ENCODE assay signal across 8 cellular contexts in the genomic region with DNA sequence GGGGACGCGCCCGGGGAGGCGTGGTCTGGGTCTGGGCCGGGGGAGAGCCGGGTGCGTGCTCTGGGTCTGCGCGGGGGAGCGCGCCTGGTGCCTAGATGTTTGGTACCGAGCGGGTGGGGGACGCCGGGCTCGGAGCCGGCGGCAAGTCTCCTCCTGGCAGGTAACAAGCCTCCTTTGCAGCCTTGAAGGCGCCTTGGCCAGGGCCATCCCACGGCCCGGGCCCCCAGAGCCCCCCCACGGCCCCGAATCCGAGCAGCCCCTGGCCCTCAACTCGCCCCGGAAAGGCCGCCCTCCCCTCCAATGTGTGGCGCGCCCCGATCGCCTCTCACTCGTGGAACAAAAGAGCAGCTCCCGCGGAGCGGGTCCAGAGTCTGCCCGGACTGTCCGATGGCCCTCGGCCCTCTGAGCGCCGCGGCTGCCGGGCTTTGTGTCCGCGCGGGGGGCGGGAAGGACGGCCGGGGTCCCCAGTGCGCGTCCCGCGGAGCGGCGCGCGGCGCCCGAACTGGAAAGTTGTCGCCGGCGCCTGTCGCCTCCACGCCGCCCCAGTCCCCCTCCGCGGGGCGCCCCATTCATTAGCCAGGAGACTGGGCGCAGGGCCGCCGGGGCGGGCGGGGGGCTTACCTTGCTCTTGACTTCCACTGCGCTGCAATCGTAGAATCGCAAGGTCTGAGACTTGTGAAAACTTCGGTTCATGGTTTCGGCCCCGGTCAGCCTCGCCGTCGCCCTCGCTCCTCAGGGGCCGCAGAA. TPM values are rescaled to one million over a fixed set of nuclear protein-coding genes. Genes with fewer than 3 reads are reported as not detected.
DNase-seq lines count a peak whose midpoint lies in the region; ATAC-seq and TF ChIP-seq lines count a peak whose summit lies in the region.

No MANE protein-coding gene starts in this region.

- ATAC-seq in HG02981 (IDR thresholded peaks at IDR 0.05; ENCODE audit: unreplicated experiment) (peak; percentile 38), T-cell (replicated peaks in 1 of 4) (peak in 3 of 4 experiments; percentile 42 to 53 (median 44))

- CTCF ChIA-PET in activated naive CD4-positive, alpha-beta T cell treated with anti-CD3 and anti-CD28 coated beads for 36 hours (lab: Charles Lee): no interaction called here
- CTCF ChIA-PET in T-cell (lab: Charles Lee): interaction anchor here in 1 of 2 donors (0.6 kb wide), 1 partner anchor 99 kb away, joined by 3 read pairs; no protein-coding TSS in a partner anchor

- H3K4me3 ChIP-seq in fibroblast of villous mesenchyme (ENCODE audit: low read depth, low read length) (peak overlapping the region; percentile 71), neutrophil (ENCODE audit: low read depth in 1 of 2, low read length in 1 of 2) (peak overlapping the region; percentile 37 to 57)

- no peaks in the 10 kb centered on the region for H3K9me3 ChIP-seq in neutrophil

- peak overlapping the region; percentile 12 for H3K4me3 Mint-ChIP-seq in activated naive CD4-positive, alpha-beta T cell treated with anti-CD3 and anti-CD28 coated beads for 36 hours
- H3K4me3 Mint-ChIP-seq in T-cell: peak overlapping the region; percentile 46 to 77 (median 47)

- H3K4me1 ChIP-seq in neutrophil (ENCODE audit: control insufficient read depth in 1 of 2, insufficient read depth in 1 of 2, low read depth in 1 of 2, low read length in 1 of 2): peaks cover 9 to 11% of the 10 kb centered on the region in 2 experiments

- no peak overlapping the region for H3K27ac ChIP-seq in neutrophil

- TF ChIP-seq CTCF in fibroblast of villous mesenchyme (IDR thresholded peaks at IDR 0.05; ENCODE audit: insufficient read depth, low read depth, low read length) (no peak), neutrophil (IDR thresholded peaks at IDR 0.05) (no peak)

- intact Hi-C loops in activated naive CD4-positive, alpha-beta T cell treated with anti-CD3 and anti-CD28 coated beads for 36 hours (cut with micrococcal nuclease): no loop called here

- POLR2A ChIA-PET in T-cell (lab: Charles Lee): no interaction called here

- no peaks in the 10 kb centered on the region for H3K36me3 Mint-ChIP-seq in activated naive CD4-positive, alpha-beta T cell treated with anti-CD3 and anti-CD28 coated beads for 36 hours (ENCODE audit: low read depth)
- no peaks in the 10 kb centered on the region for H3K36me3 Mint-ChIP-seq in T-cell

- no peak overlapping the region for H3K27ac Mint-ChIP-seq in activated naive CD4-positive, alpha-beta T cell treated with anti-CD3 and anti-CD28 coated beads for 36 hours
- no peak overlapping the region for H3K27ac Mint-ChIP-seq in T-cell

- H3K27me3 ChIP-seq in neutrophil: peaks cover 67% of the 10 kb centered on the region

- H3K4me1 Mint-ChIP-seq in activated naive CD4-positive, alpha-beta T cell treated with anti-CD3 and anti-CD28 coated beads for 36 hours (ENCODE audit: low read depth): peaks cover 4% of the 10 kb centered on the region
- H3K4me1 Mint-ChIP-seq in T-cell: peaks cover 5 to 9% (median 9%) of the 10 kb centered on the region in 3 donors

- no peak for DNase-seq in activated naive CD4-positive, alpha-beta T cell treated with anti-CD3 and anti-CD28 coated beads for 36 hours
- no peak for DNase-seq in activated naive CD4-positive, alpha-beta T cell (lab: John Stamatoyannopoulos, UW)
- DNase-seq in T-cell: peak in 4 of 34 experiments; percentile 5 to 19 (median 6)
- peak; percentile 6 for DNase-seq in fibroblast of villous mesenchyme (ENCODE audit: low read depth)
- no peak for DNase-seq in T1000 (lab: John Stamatoyannopoulos, UW)
- DNase-seq in hippocampal formation (lab: John Stamatoyannopoulos, UW): no peak

- peaks cover 36% of the 10 kb centered on the region for H3K27me3 Mint-ChIP-seq in activated naive CD4-positive, alpha-beta T cell treated with anti-CD3 and anti-CD28 coated beads for 36 hours (ENCODE audit: low read depth)
- peaks cover 39 to 52% of the 10 kb centered on the region in 2 donors for H3K27me3 Mint-ChIP-seq in T-cell

- H3K9me3 Mint-ChIP-seq in activated naive CD4-positive, alpha-beta T cell treated with anti-CD3 and anti-CD28 coated beads for 36 hours: no peaks in the 10 kb centered on the region
- H3K9me3 Mint-ChIP-seq in T-cell: no peaks in the 10 kb centered on the region

- H3K36me3 ChIP-seq in neutrophil: no peaks in the 10 kb centered on the region

RNA-seq across cellular contexts. Expression of a gene that starts 0.5 kb away (rescaled TPM):
- total RNA-seq in activated naive CD4-positive, alpha-beta T cell treated with anti-CD3 and anti-CD28 coated beads for 36 hours: under 1 TPM in 1 of 2 experiments, not detected in 1; 0.10 TPM
- total RNA-seq in T-cell (under 1 TPM in 4 of 5 donors, not detected in 1; 0.15 to 0.96 (median 0.50) TPM), fibroblast of villous mesenchyme (1.7 and 3.5 TPM in 2 replicates)
